ENCODE assay signal across 1 cellular context in the genomic region with DNA sequence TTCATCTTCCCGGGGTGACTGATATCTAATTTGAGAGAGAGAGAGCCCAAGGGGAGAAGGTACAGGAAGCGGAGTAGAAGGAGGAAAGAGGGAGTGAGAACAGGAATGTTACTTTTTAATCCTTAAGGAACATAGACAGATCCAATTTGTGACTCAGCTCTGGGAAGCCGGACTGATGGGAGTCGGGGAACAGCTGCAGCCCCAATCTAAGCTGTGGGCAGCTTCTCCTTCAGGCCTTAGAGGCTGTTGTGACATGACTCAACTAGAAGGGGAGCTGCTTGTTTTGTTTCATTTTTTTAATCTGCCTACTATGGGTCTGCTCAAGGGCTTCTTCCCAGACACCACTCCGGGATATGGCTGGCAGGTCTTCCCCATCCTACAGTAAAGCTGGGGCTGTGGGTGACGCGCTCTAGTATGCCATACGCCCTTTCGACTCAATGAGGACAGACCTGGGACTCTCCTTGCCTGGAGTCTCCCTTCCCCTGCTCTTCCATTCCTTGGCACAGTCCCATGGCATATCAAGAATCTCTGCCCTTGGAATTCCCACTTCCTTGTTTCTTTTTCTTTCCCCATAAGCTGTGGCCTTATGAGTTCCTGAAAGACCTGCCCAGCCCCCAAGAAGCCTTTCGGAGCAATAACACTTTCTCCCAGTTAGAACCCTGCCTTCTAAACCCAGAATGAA.
TF ChIP-seq lines count a peak whose summit lies in the region.

No MANE protein-coding gene starts in this region.

TF ChIP-seq in H1, 55 proteins besides CTCF, POLR2A, EP300 and RAD21 (continued from another document):
- TF ChIP-seq CBX8 (IDR thresholded peaks at IDR 0.05; ENCODE audit: borderline replicate concordance, low read depth, low read length): no peak
- TF ChIP-seq CEBPB (IDR thresholded peaks at IDR 0.05; ENCODE audit: low read depth, low read length): no peak
